Comparison of ENCODE assay signal across 1 cellular context in genomic region chr10:128875030-128875744, GRCh38.
TF ChIP-seq lines count a peak whose summit lies in the region.

No MANE protein-coding gene starts in this region.

TF ChIP-seq in K562, 482 proteins besides CTCF, POLR2A, EP300 and RAD21:
- TF ChIP-seq COPS2 (conservative IDR thresholded peaks at IDR 0.05) (no peak), ZNF316 (IDR thresholded peaks at IDR 0.05) (peak; percentile 71)
